In genomic region chr1:185288435-185288834, GRCh38 we compare ENCODE assay signal across 20 cellular contexts. TPM values are rescaled to one million over a fixed set of nuclear protein-coding genes. Genes with fewer than 3 reads are reported as not detected.
DNase-seq lines count a peak whose midpoint lies in the region; ATAC-seq and TF ChIP-seq lines count a peak whose summit lies in the region.
"Had no signal": no experiment of that assay in that cellular context is flagged by ENCODE, and none has a peak within 500 bp of the region (broad histone marks: within the 10 kb centered on the region; RNA-seq: fewer than 3 reads in every experiment).

No MANE protein-coding gene starts in this region.

- no peak overlapping the region for H3K14ac ChIP-seq in trophoblast cell (ENCODE audit: low read length)

- H3K36me3 ChIP-seq in naive thymus-derived CD4-positive, alpha-beta T cell (ENCODE audit: control insufficient read depth in 2 of 3, insufficient read depth in 3 of 3, low read length in 3 of 3), result no peaks in the 10 kb centered on the region
- H3K36me3 ChIP-seq in trophoblast cell (ENCODE audit: control insufficient read depth in 1 of 2, insufficient read depth in 2 of 2, low read length in 2 of 2), result no peaks in the 10 kb centered on the region

- H2BK5ac ChIP-seq in trophoblast cell (ENCODE audit: low read depth, low read length, poor library complexity), result no peak overlapping the region

- H3K4ac ChIP-seq in trophoblast cell (ENCODE audit: low read depth, low read length), result no peak overlapping the region

- no peak overlapping the region for H3K4me3 ChIP-seq in naive thymus-derived CD4-positive, alpha-beta T cell (ENCODE audit: low read length)
- no peak overlapping the region for H3K4me3 ChIP-seq in trophoblast cell (ENCODE audit: low read depth, low read length)
- H3K4me3 ChIP-seq: A549, BLaER1 had no signal

- no CpG with 5 or more reads among the region's 3 CpGs for WGBS in trophoblast cell (ENCODE audit: extremely low coverage, insufficient coverage, insufficient read length)

- H3K79me2 ChIP-seq in trophoblast cell (ENCODE audit: control insufficient read depth, insufficient read depth, low read length, poor library complexity), result peaks cover 2% of the 10 kb centered on the region

- H3K27me3 ChIP-seq in naive thymus-derived CD4-positive, alpha-beta T cell (ENCODE audit: control insufficient read depth in 2 of 2, insufficient read depth in 2 of 2, low read length in 2 of 2), result no peaks in the 10 kb centered on the region
- no peaks in the 10 kb centered on the region for H3K27me3 ChIP-seq in trophoblast cell (ENCODE audit: insufficient read depth, low read length)
- H3K27me3 ChIP-seq: BLaER1 had no signal

- H2AFZ ChIP-seq in trophoblast cell (ENCODE audit: insufficient read depth, low read length, poor library complexity), result no peak overlapping the region

- peaks cover 5% of the 10 kb centered on the region for H3K9me3 Mint-ChIP-seq in T-helper 1 cell treated with Interleukin-12 subunit alpha and Interleukin-12 subunit beta and Interleukin-4 antibody, amounts not matched to agents 30 μg/mL and 1 μg/mL, for 36 hours
- peaks cover 0 to 13% (median 0%) of the 10 kb centered on the region in 11 donors for H3K9me3 Mint-ChIP-seq in naive thymus-derived CD4-positive, alpha-beta T cell
- H3K9me3 Mint-ChIP-seq in CD14-positive monocyte, result peaks cover 0 to 8% (median 0%) of the 10 kb centered on the region in 7 donors
- no peaks in the 10 kb centered on the region for H3K9me3 Mint-ChIP-seq in immature natural killer cell
- H3K9me3 Mint-ChIP-seq: CD8-positive, alpha-beta T cell; HFFc6 had no signal

- CTCF ChIA-PET in naive thymus-derived CD4-positive, alpha-beta T cell (lab: Charles Lee), result no interaction called here

- no peak overlapping the region for H2BK120ac ChIP-seq in trophoblast cell (ENCODE audit: insufficient read depth, low read length, poor library complexity)

- H2BK12ac ChIP-seq in trophoblast cell (ENCODE audit: low read length), result peak overlapping the region; percentile 64

- ATAC-seq in T-helper 17 cell, result no peak
- ATAC-seq in naive thymus-derived CD4-positive, alpha-beta T cell, result no peak
- no peak for ATAC-seq in HG03280 (IDR thresholded peaks at IDR 0.05; ENCODE audit: unreplicated experiment)
- ATAC-seq: A549; CD8-positive, alpha-beta T cell; HCT116 had no signal

- DNase-seq in T-helper 1 cell, result no peak
- no peak for DNase-seq in T-helper 17 cell
- DNase-seq in naive thymus-derived CD4-positive, alpha-beta T cell, result no peak
- DNase-seq in trophoblast cell, result no peak
- DNase-seq in CD14-positive monocyte (ENCODE audit: low spot score), result no peak
- no peak for DNase-seq in immature natural killer cell
- DNase-seq: AML-193; Calu3; CD8-positive, alpha-beta T cell; DMS79 treated with DMSO at 0.1 percent for 48 hours; GF-D8; GOT3; H7; HFFc6 had no signal

- no peaks in the 10 kb centered on the region for H3K27me3 Mint-ChIP-seq in T-helper 1 cell treated with Interleukin-12 subunit alpha and Interleukin-12 subunit beta and Interleukin-4 antibody, amounts not matched to agents 30 μg/mL and 1 μg/mL, for 36 hours (ENCODE audit: low read depth)
- no peaks in the 10 kb centered on the region for H3K27me3 Mint-ChIP-seq in T-helper 17 cell
- no peaks in the 10 kb centered on the region for H3K27me3 Mint-ChIP-seq in naive thymus-derived CD4-positive, alpha-beta T cell
- H3K27me3 Mint-ChIP-seq in CD14-positive monocyte (ENCODE audit: low read depth in 3 of 3), result peaks cover 0 to 2% (median 2%) of the 10 kb centered on the region in 3 donors
- H3K27me3 Mint-ChIP-seq in immature natural killer cell (ENCODE audit: low read depth in 3 of 3), result peaks cover 0 to 3% (median 2%) of the 10 kb centered on the region in 3 donors

- peaks cover 0 to 34% of the 10 kb centered on the region in 2 donors for H3K4me1 ChIP-seq in naive thymus-derived CD4-positive, alpha-beta T cell (ENCODE audit: control insufficient read depth in 2 of 2, insufficient read depth in 2 of 2, low read length in 2 of 2)
- H3K4me1 ChIP-seq in trophoblast cell (ENCODE audit: control insufficient read depth in 1 of 2, insufficient read depth in 2 of 2, low read length in 2 of 2), result peaks cover 4% of the 10 kb centered on the region in 2 experiments
- H3K4me1 ChIP-seq: A549, BLaER1 had no signal

- H4K8ac ChIP-seq in trophoblast cell (ENCODE audit: low read depth, low read length), result no peak overlapping the region

- H4K91ac ChIP-seq in trophoblast cell (ENCODE audit: low read depth, low read length), result no peak overlapping the region

- TF ChIP-seq CTCF in CD14-positive monocyte (IDR thresholded peaks at IDR 0.05), result no peak

- H3K4me1 Mint-ChIP-seq in T-helper 1 cell treated with Interleukin-12 subunit alpha and Interleukin-12 subunit beta and Interleukin-4 antibody, amounts not matched to agents 30 μg/mL and 1 μg/mL, for 36 hours (ENCODE audit: low read depth), result peaks cover 14% of the 10 kb centered on the region
- peaks cover 20% of the 10 kb centered on the region for H3K4me1 Mint-ChIP-seq in T-helper 17 cell
- peaks cover 23 to 76% (median 61%) of the 10 kb centered on the region in 7 donors for H3K4me1 Mint-ChIP-seq in naive thymus-derived CD4-positive, alpha-beta T cell
- H3K4me1 Mint-ChIP-seq in CD14-positive monocyte, result peaks cover 23% of the 10 kb centered on the region
- peaks cover 4 to 55% of the 10 kb centered on the region in 2 donors for H3K4me1 Mint-ChIP-seq in immature natural killer cell

- no peak overlapping the region for H3K9ac ChIP-seq in trophoblast cell (ENCODE audit: low read length)
- H3K9ac ChIP-seq: BLaER1 had no signal

- H3K36me3 Mint-ChIP-seq in T-helper 1 cell treated with Interleukin-12 subunit alpha and Interleukin-12 subunit beta and Interleukin-4 antibody, amounts not matched to agents 30 μg/mL and 1 μg/mL, for 36 hours (ENCODE audit: low read depth), result peaks cover 32% of the 10 kb centered on the region
- H3K36me3 Mint-ChIP-seq in T-helper 17 cell (ENCODE audit: low read depth) (no peaks in the 10 kb centered on the region), CD14-positive monocyte (peaks cover 9 to 10% of the 10 kb centered on the region in 2 donors), immature natural killer cell (peaks cover 8 to 26% (median 8%) of the 10 kb centered on the region in 3 donors)
- H3K36me3 Mint-ChIP-seq in naive thymus-derived CD4-positive, alpha-beta T cell, result peaks cover 0 to 41% (median 13%) of the 10 kb centered on the region in 5 donors

- H4K12ac ChIP-seq in trophoblast cell (ENCODE audit: low read depth, low read length), result no peak overlapping the region

- H3K27ac Mint-ChIP-seq in T-helper 1 cell treated with Interleukin-12 subunit alpha and Interleukin-12 subunit beta and Interleukin-4 antibody, amounts not matched to agents 30 μg/mL and 1 μg/mL, for 36 hours, result peak overlapping the region; percentile 32
- peak overlapping the region; percentile 39 for H3K27ac Mint-ChIP-seq in T-helper 17 cell
- H3K27ac Mint-ChIP-seq in naive thymus-derived CD4-positive, alpha-beta T cell, result peak overlapping the region in 5 of 9 donors; percentile 43 to 82 (median 48)
- no peak overlapping the region for H3K27ac Mint-ChIP-seq in CD14-positive monocyte
- H3K27ac Mint-ChIP-seq in immature natural killer cell, result no peak overlapping the region
- H3K27ac Mint-ChIP-seq: CD8-positive, alpha-beta T cell; HFFc6 had no signal

- no peak overlapping the region for H3K27ac ChIP-seq in naive thymus-derived CD4-positive, alpha-beta T cell (ENCODE audit: low read depth, low read length)
- no peak overlapping the region for H3K27ac ChIP-seq in trophoblast cell (ENCODE audit: low read depth, low read length)
- H3K27ac ChIP-seq: 22Rv1, A549, BLaER1 had no signal

- intact Hi-C loops in naive thymus-derived CD4-positive, alpha-beta T cell (cut with micrococcal nuclease), result loop anchor here (1.0 to 10.0 kb wide), 2 partner anchors 9 to 134 kb away; partner anchors contain the start of genes SWT1 (in 2 of the 2) and TRMT1L (in 2 of the 2)
- intact Hi-C loops in CD14-positive monocyte (cut with micrococcal nuclease), result no loop called here

- H3K18ac ChIP-seq in trophoblast cell (ENCODE audit: low read length), result no peak overlapping the region

- H3K4me2 ChIP-seq in trophoblast cell (ENCODE audit: low read length), result no peak overlapping the region
- H3K4me2 ChIP-seq: A549, BLaER1 had no signal

- H3K4me3 Mint-ChIP-seq in T-helper 1 cell treated with Interleukin-12 subunit alpha and Interleukin-12 subunit beta and Interleukin-4 antibody, amounts not matched to agents 30 μg/mL and 1 μg/mL, for 36 hours, result no peak overlapping the region
- H3K4me3 Mint-ChIP-seq in T-helper 17 cell (peak overlapping the region; percentile 8), CD14-positive monocyte (no peak overlapping the region), immature natural killer cell (no peak overlapping the region)
- peak overlapping the region in 1 of 10 donors; percentile 63 for H3K4me3 Mint-ChIP-seq in naive thymus-derived CD4-positive, alpha-beta T cell
- H3K4me3 Mint-ChIP-seq: CD8-positive, alpha-beta T cell; HFFc6 had no signal

- peaks cover 3% of the 10 kb centered on the region for H3K79me1 ChIP-seq in trophoblast cell (ENCODE audit: low read length)

- POLR2A ChIA-PET in naive thymus-derived CD4-positive, alpha-beta T cell (lab: Charles Lee), result no interaction called here

- no peak overlapping the region for H2AK5ac ChIP-seq in trophoblast cell (ENCODE audit: low read length)

- no peak overlapping the region for H3K23ac ChIP-seq in trophoblast cell (ENCODE audit: low read length)

- H3K9me3 ChIP-seq in T-helper 17 cell (ENCODE audit: control insufficient read depth, low read length, poor library complexity, severe bottlenecking) (no peaks in the 10 kb centered on the region), trophoblast cell (ENCODE audit: insufficient read depth, low read depth, low read length) (no peaks in the 10 kb centered on the region)
- no peaks in the 10 kb centered on the region for H3K9me3 ChIP-seq in naive thymus-derived CD4-positive, alpha-beta T cell (ENCODE audit: control insufficient read depth in 2 of 3, low read length in 3 of 3)
- H3K9me3 ChIP-seq: A549, BLaER1 had no signal

RNA-seq across cellular contexts. Expression of gene IVNS1ABP, which starts 28.6 kb away (rescaled TPM):
- total RNA-seq in T-helper 17 cell, result 100 to 1,000 TPM; 467 to 499 TPM
- 100 to 1,000 TPM; 169 to 268 (median 193) TPM for total RNA-seq in naive thymus-derived CD4-positive, alpha-beta T cell
- 10 to 100 TPM; 67.0 to 71.0 TPM for polyA plus RNA-seq in naive thymus-derived CD4-positive, alpha-beta T cell
- polyA plus RNA-seq in trophoblast cell (2013), result 195 and 204 TPM in 2 replicates
- polyA plus RNA-seq in CD14-positive monocyte (10 to 100 TPM; 50.9 to 69.2 TPM), immature natural killer cell (100 to 1,000 TPM in 2 of 3 donors, 10 to 100 TPM in 1; 68.6 to 146 (median 110) TPM)

Comparison
In these comparisons a context has a peak if more than half of its experiments do, and no peak if none do; other contexts are left out.
1. H3K27ac Mint-ChIP-seq: peak in T-helper 1 cell treated with Interleukin-12 subunit alpha and Interleukin-12 subunit beta and Interleukin-4 antibody, amounts not matched to agents 30 μg/mL and 1 μg/mL, for 36 hours (single experiment), T-helper 17 cell (single experiment) and naive thymus-derived CD4-positive, alpha-beta T cell (5 of 9); none in CD14-positive monocyte (0 of 7) and immature natural killer cell (0 of 6).
2. intact Hi-C loops: an anchor here in naive thymus-derived CD4-positive, alpha-beta T cell (1.0 to 10.0 kb wide); none called in CD14-positive monocyte.